8 cellular contexts compared by ENCODE assay signal in the genomic region with DNA sequence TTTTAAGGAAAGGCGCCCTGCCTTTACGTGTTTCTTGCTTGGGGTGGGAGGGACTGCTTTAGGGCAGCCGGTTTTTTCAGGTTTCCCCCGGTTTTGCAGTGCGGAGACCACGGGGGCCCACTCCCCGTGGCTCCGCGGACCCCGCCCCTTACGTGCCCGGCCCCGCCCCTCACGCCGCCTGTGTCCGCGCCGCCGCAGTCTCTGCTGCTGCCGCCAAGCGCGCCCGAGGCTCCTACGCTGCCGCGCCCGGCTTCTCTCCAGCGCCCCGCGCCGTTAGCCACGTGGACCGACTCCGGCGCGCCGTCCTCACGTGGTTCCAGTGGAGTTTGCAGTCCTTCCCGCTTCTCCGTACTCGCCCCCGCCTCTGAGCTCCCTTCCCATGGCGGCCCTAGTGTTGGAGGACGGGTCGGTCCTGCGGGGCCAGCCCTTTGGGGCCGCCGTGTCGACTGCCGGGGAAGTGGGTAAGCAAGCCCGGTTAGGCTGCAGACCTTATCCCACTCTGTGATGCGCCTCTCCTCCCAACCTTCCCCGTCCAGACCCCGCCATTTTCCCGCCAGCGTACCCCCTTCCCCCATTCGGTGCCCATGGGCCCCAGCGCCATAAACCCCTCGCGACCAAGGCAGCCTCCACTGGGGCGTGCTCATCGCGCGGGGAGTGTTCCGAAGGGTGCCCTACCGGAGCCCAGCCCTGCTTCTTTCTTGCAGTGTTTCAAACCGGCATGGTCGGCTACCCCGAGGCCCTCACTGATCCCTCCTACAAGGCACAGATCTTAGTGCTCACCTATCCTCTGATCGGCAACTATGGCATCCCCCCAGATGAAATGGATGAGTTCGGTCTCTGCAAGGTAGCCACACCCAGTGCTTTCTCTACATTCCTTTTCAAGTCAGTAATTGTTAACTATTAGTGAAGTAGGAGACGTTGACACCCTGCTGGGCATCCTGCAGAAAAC. TPM values are rescaled to one million over a fixed set of nuclear protein-coding genes. Genes with fewer than 3 reads are reported as not detected.
DNase-seq lines count a peak whose midpoint lies in the region; ATAC-seq and TF ChIP-seq lines count a peak whose summit lies in the region.

Gene CAD, plus strand, starts transcription at position 197 of the 949 bp plus-strand sequence. Its CDS starts 183 bp downstream, at position 380.

- H3K4me1 Mint-ChIP-seq in activated naive CD4-positive, alpha-beta T cell treated with anti-CD3 and anti-CD28 coated beads, Interleukin-2, amount 50 U/mL, for 24 hours, result peaks cover 39% of the 10 kb centered on the region
- peaks cover 27% of the 10 kb centered on the region for H3K4me1 Mint-ChIP-seq in osteocyte (ENCODE audit: unreplicated experiment)

- H3K4me1 ChIP-seq in HEK293 (ENCODE audit: control insufficient read depth, insufficient read depth, low read length) (no peaks in the 10 kb centered on the region; the same call in 1 of the 2 replicates), thoracic aorta (ENCODE audit: control insufficient read depth in 1 of 2, low read depth in 2 of 2) (peaks cover 10 to 29% of the 10 kb centered on the region in 2 donors)

- POLR2A ChIA-PET in HEK293 (lab: Yijun Ruan, JAX), result interaction anchor here (0.6 to 1.5 kb wide), 4 partner anchors 8 to 167 kb away, joined by 3 read pairs; no protein-coding TSS in a partner anchor

- peak; percentile 19 for DNase-seq in GM04503 (ENCODE audit: low read depth)
- DNase-seq in NAMALWA (ENCODE audit: low spot score), result peak; percentile 87
- no peak for DNase-seq in glomerular endothelial cell (ENCODE audit: extremely low read depth, low read depth, low spot score)
- peak; percentile 96 for DNase-seq in osteocyte (ENCODE audit: extremely low spot score, unreplicated experiment)
- peak; percentile 46 for DNase-seq in thoracic aorta (ENCODE audit: low spot score)

- peak; percentile 92 for TF ChIP-seq CTCF in HEK293 (tag by site-specific recombination; IDR thresholded peaks at IDR 0.05)
- TF ChIP-seq CTCF in osteocyte (IDR thresholded peaks at IDR 0.05), result no peak
- TF ChIP-seq CTCF in thoracic aorta (IDR thresholded peaks at IDR 0.05), result peak; percentile 46

- no peaks in the 10 kb centered on the region for H3K9me3 Mint-ChIP-seq in activated naive CD4-positive, alpha-beta T cell treated with anti-CD3 and anti-CD28 coated beads, Interleukin-2, amount 50 U/mL, for 24 hours
- no peaks in the 10 kb centered on the region for H3K9me3 Mint-ChIP-seq in osteocyte (ENCODE audit: unreplicated experiment)

- H3K9me3 ChIP-seq in HEK293 (ENCODE audit: control insufficient read depth, insufficient read depth, low read depth, low read length), result no peaks in the 10 kb centered on the region
- no peaks in the 10 kb centered on the region for H3K9me3 ChIP-seq in thoracic aorta

- H3K27ac ChIP-seq in HEK293 (ENCODE audit: extremely low read depth, low read depth, low read length), result peak within 1 kb of the TSS; percentile 86
- peak within 1 kb of the TSS; percentile 26 to 48 for H3K27ac ChIP-seq in thoracic aorta

- peak within 1 kb of the TSS; percentile 72 for H3K4me3 ChIP-seq in HEK293 (ENCODE audit: low read depth, low read length)
- peak within 1 kb of the TSS; percentile 74 for H3K4me3 ChIP-seq in thoracic aorta

- ATAC-seq in SK-N-SH treated with all-trans-retinoic acid at 6 μM for 48 hours, result peak; percentile 90
- ATAC-seq in thoracic aorta (ENCODE audit: insufficient number of reproducible peaks, low FRiP score, low read depth), result peak; percentile 62

- peak within 1 kb of the TSS; percentile 95 for H3K4me3 Mint-ChIP-seq in activated naive CD4-positive, alpha-beta T cell treated with anti-CD3 and anti-CD28 coated beads, Interleukin-2, amount 50 U/mL, for 24 hours
- H3K4me3 Mint-ChIP-seq in osteocyte (ENCODE audit: unreplicated experiment), result peak within 1 kb of the TSS; percentile 92

- CTCF ChIA-PET in HEK293 (lab: Yijun Ruan, JAX), result interaction anchor here (1.3 to 2.8 kb wide), 3 partner anchors 12 to 86 kb away, joined by 4 to 8 read pairs (median 8); no protein-coding TSS in a partner anchor

- H3K27me3 ChIP-seq in thoracic aorta (replicated peaks; ENCODE audit: insufficient read depth), result no peaks in the 10 kb centered on the region

- H3K36me3 Mint-ChIP-seq in activated naive CD4-positive, alpha-beta T cell treated with anti-CD3 and anti-CD28 coated beads, Interleukin-2, amount 50 U/mL, for 24 hours, result peaks cover 30% of the 10 kb centered on the region
- H3K36me3 Mint-ChIP-seq in osteocyte (ENCODE audit: unreplicated experiment), result peaks cover 16% of the 10 kb centered on the region

- H3K27me3 Mint-ChIP-seq in activated naive CD4-positive, alpha-beta T cell treated with anti-CD3 and anti-CD28 coated beads, Interleukin-2, amount 50 U/mL, for 24 hours, result no peaks in the 10 kb centered on the region
- H3K27me3 Mint-ChIP-seq in osteocyte (ENCODE audit: unreplicated experiment), result no peaks in the 10 kb centered on the region

- peak within 1 kb of the TSS; percentile 96 for H3K27ac Mint-ChIP-seq in activated naive CD4-positive, alpha-beta T cell treated with anti-CD3 and anti-CD28 coated beads, Interleukin-2, amount 50 U/mL, for 24 hours
- H3K27ac Mint-ChIP-seq in osteocyte (ENCODE audit: unreplicated experiment), result peak within 1 kb of the TSS; percentile 98

- H3K36me3 ChIP-seq in HEK293 (ENCODE audit: control insufficient read depth in 2 of 2, insufficient read depth in 1 of 2, low read length in 2 of 2) (peaks cover 20 to 80% of the 10 kb centered on the region in 2 experiments; a peak in 2 of 3 replicates), thoracic aorta (peaks cover 11% of the 10 kb centered on the region)

TF ChIP-seq in HEK293, 187 proteins besides CTCF, POLR2A, EP300 and RAD21 (continues in another document):
- no peak for TF ChIP-seq MEIS1 (CRISPR knock-in tag; IDR thresholded peaks at IDR 0.05; ENCODE audit: borderline replicate concordance)
- no peak for TF ChIP-seq ZNF621 (tag by site-specific recombination; IDR thresholded peaks at IDR 0.05)

TF ChIP-seq in SK-N-SH treated with all-trans-retinoic acid at 6 μM for 48 hours, 23 proteins besides CTCF, POLR2A, EP300 and RAD21:
- TF ChIP-seq GLIS3 (CRISPR knock-in tag; IDR thresholded peaks at IDR 0.05) (peak; percentile 37; the same call in 1 of the 2 replicates), ISL1 (CRISPR knock-in tag; IDR thresholded peaks at IDR 0.05) (no peak), ARNTL (CRISPR knock-in tag; IDR thresholded peaks at IDR 0.05; ENCODE audit: borderline replicate concordance, low read depth) (no peak), ZNF8 (CRISPR knock-in tag; IDR thresholded peaks at IDR 0.05) (no peak), ESRRG (CRISPR knock-in tag; IDR thresholded peaks at IDR 0.05) (no peak), PPARA (CRISPR knock-in tag; IDR thresholded peaks at IDR 0.05; ENCODE audit: borderline replicate concordance) (no peak), ZFP3 (CRISPR knock-in tag; IDR thresholded peaks at IDR 0.05) (peak; percentile 100), CREB5 (CRISPR knock-in tag; IDR thresholded peaks at IDR 0.05; ENCODE audit: low read depth) (no peak), ZFP30 (CRISPR knock-in tag; IDR thresholded peaks at IDR 0.05) (no peak), CSDC2 (CRISPR knock-in tag; IDR thresholded peaks at IDR 0.05) (no peak), ZNF70 (CRISPR knock-in tag; IDR thresholded peaks at IDR 0.05) (no peak), SNAI2 (CRISPR knock-in tag; IDR thresholded peaks at IDR 0.05) (no peak)

RNA-seq across cellular contexts. Expression of gene CAD, which starts in this region (rescaled TPM):
- total RNA-seq in glomerular endothelial cell (41.1 and 56.5 TPM in 2 replicates), osteocyte (72.6 and 76.9 TPM in 2 replicates), thoracic aorta (10 to 100 TPM; 16.2 to 25.0 TPM)
